Comparison of ENCODE assay signal across 12 cellular contexts in the genomic region with DNA sequence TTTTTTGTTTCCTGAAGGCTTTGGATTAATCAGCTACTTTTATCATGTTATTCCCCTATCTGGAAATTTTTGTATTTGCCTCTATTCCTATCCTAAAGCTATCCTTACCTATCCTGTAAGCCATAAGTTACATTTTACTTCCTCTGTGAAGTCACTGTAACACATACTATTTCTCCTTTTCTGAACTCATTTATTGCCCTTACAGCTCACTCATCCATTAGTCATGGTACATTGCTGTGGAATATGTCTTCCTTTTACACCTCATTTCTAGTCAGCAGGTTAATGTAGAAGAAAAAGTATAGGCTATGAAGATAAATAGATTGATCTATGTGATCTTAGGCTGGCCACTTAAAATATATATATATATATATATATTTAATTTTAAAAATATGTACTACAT. TPM values are rescaled to one million over a fixed set of nuclear protein-coding genes. Genes with fewer than 3 reads are reported as not detected.
DNase-seq lines count a peak whose midpoint lies in the region; ATAC-seq and TF ChIP-seq lines count a peak whose summit lies in the region.
"Had no signal": no experiment of that assay in that cellular context is flagged by ENCODE, and none has a peak within 500 bp of the region (broad histone marks: within the 10 kb centered on the region; RNA-seq: fewer than 3 reads in every experiment).

No MANE protein-coding gene starts in this region.

- POLR2A ChIA-PET in activated CD8-positive, alpha-beta T cell treated with anti-CD3 and anti-CD28 coated beads for 36 hours (lab: Charles Lee) = no interaction called here
- POLR2A ChIA-PET in activated CD4-positive, alpha-beta memory T cell treated with anti-CD3 and anti-CD28 coated beads, Interleukin-2, amount 10 ng/mL, durations not matched to agents 7 days and 5 days (lab: Charles Lee) = interaction anchor here (1.0 kb wide), 1 partner anchor 91 kb away, joined by 3 read pairs; no protein-coding TSS in a partner anchor

- intact Hi-C loops in activated CD8-positive, alpha-beta T cell treated with anti-CD3 and anti-CD28 coated beads for 36 hours (cut with micrococcal nuclease) = no loop called here

- no peaks in the 10 kb centered on the region for H3K4me1 Mint-ChIP-seq in activated CD8-positive, alpha-beta T cell treated with anti-CD3 and anti-CD28 coated beads for 36 hours (ENCODE audit: low read depth)
- no peaks in the 10 kb centered on the region for H3K4me1 Mint-ChIP-seq in activated T-helper 17 cell treated with anti-CD3 and anti-CD28 coated beads, Interleukin-2, amount 50 U/mL, for 72 hours
- H3K4me1 Mint-ChIP-seq in natural killer cell treated with Interleukin-12 subunit alpha and Interleukin-12 subunit beta and Interleukin-15 and Interleukin-18, amount 100 ng/mL, for 72 hours (ENCODE audit: low read depth in 2 of 2) = peaks cover 0 to 4% of the 10 kb centered on the region in 2 donors
- H3K4me1 Mint-ChIP-seq in activated CD4-positive, alpha-beta memory T cell treated with anti-CD3 and anti-CD28 coated beads, Interleukin-2, amount 10 ng/mL, durations not matched to agents 7 days and 5 days = no peaks in the 10 kb centered on the region
- H3K4me1 Mint-ChIP-seq: nephron had no signal

- ATAC-seq in activated CD8-positive, alpha-beta T cell treated with anti-CD3 and anti-CD28 coated beads for 36 hours = no peak
- no peak for ATAC-seq in activated T-helper 17 cell treated with anti-CD3 and anti-CD28 coated beads, Interleukin-2, amount 50 U/mL, for 72 hours (replicated peaks)
- ATAC-seq in natural killer cell treated with Interleukin-12 subunit alpha and Interleukin-12 subunit beta and Interleukin-15 and Interleukin-18, amount 100 ng/mL, for 72 hours = no peak

- DNase-seq in EH (ENCODE audit: low read depth) (peak; percentile 56), NCI-H226 (peak; percentile 30), choroid plexus epithelial cell (ENCODE audit: low read depth) (peak; percentile 40), renal cortical epithelial cell (ENCODE audit: low read depth) (peak; percentile 84)
- no peak for DNase-seq in activated CD8-positive, alpha-beta T cell treated with anti-CD3 and anti-CD28 coated beads for 36 hours
- no peak for DNase-seq in natural killer cell treated with Interleukin-12 subunit alpha and Interleukin-12 subunit beta and Interleukin-15 and Interleukin-18, amount 100 ng/mL, for 72 hours (ENCODE audit: low spot score)
- DNase-seq in activated CD4-positive, alpha-beta memory T cell treated with anti-CD3 and anti-CD28 coated beads, Interleukin-2, amount 10 ng/mL, durations not matched to agents 7 days and 5 days = no peak
- DNase-seq: activated gamma-delta T cell treated with Interleukin-2 at 50 U/mL for 16 hours, DND-41, NCI-H1417 treated with DMSO at 0.1 percent for 48 hours had no signal

- H3K9me3 Mint-ChIP-seq in activated CD8-positive, alpha-beta T cell treated with anti-CD3 and anti-CD28 coated beads for 36 hours = no peaks in the 10 kb centered on the region
- no peaks in the 10 kb centered on the region for H3K9me3 Mint-ChIP-seq in activated T-helper 17 cell treated with anti-CD3 and anti-CD28 coated beads, Interleukin-2, amount 50 U/mL, for 72 hours
- H3K9me3 Mint-ChIP-seq in natural killer cell treated with Interleukin-12 subunit alpha and Interleukin-12 subunit beta and Interleukin-15 and Interleukin-18, amount 100 ng/mL, for 72 hours = no peaks in the 10 kb centered on the region
- no peaks in the 10 kb centered on the region for H3K9me3 Mint-ChIP-seq in activated CD4-positive, alpha-beta memory T cell treated with anti-CD3 and anti-CD28 coated beads, Interleukin-2, amount 10 ng/mL, durations not matched to agents 7 days and 5 days
- H3K9me3 Mint-ChIP-seq: nephron had no signal

- H3K36me3 Mint-ChIP-seq in activated CD8-positive, alpha-beta T cell treated with anti-CD3 and anti-CD28 coated beads for 36 hours (ENCODE audit: low read depth) = peaks cover 7% of the 10 kb centered on the region
- peaks cover 6% of the 10 kb centered on the region for H3K36me3 Mint-ChIP-seq in activated T-helper 17 cell treated with anti-CD3 and anti-CD28 coated beads, Interleukin-2, amount 50 U/mL, for 72 hours (ENCODE audit: low read depth)
- no peaks in the 10 kb centered on the region for H3K36me3 Mint-ChIP-seq in natural killer cell treated with Interleukin-12 subunit alpha and Interleukin-12 subunit beta and Interleukin-15 and Interleukin-18, amount 100 ng/mL, for 72 hours
- peaks cover 13% of the 10 kb centered on the region for H3K36me3 Mint-ChIP-seq in activated CD4-positive, alpha-beta memory T cell treated with anti-CD3 and anti-CD28 coated beads, Interleukin-2, amount 10 ng/mL, durations not matched to agents 7 days and 5 days (ENCODE audit: low read depth)

- H3K4me3 Mint-ChIP-seq in activated CD8-positive, alpha-beta T cell treated with anti-CD3 and anti-CD28 coated beads for 36 hours = no peak overlapping the region
- no peak overlapping the region for H3K4me3 Mint-ChIP-seq in activated T-helper 17 cell treated with anti-CD3 and anti-CD28 coated beads, Interleukin-2, amount 50 U/mL, for 72 hours
- no peak overlapping the region for H3K4me3 Mint-ChIP-seq in natural killer cell treated with Interleukin-12 subunit alpha and Interleukin-12 subunit beta and Interleukin-15 and Interleukin-18, amount 100 ng/mL, for 72 hours
- H3K4me3 Mint-ChIP-seq in activated CD4-positive, alpha-beta memory T cell treated with anti-CD3 and anti-CD28 coated beads, Interleukin-2, amount 10 ng/mL, durations not matched to agents 7 days and 5 days = no peak overlapping the region
- H3K4me3 Mint-ChIP-seq: nephron had no signal

- TF ChIP-seq CTCF in choroid plexus epithelial cell (conservative IDR thresholded peaks at IDR 0.05; ENCODE audit: low read depth, low read length) = no peak
- no peak for TF ChIP-seq CTCF in activated CD8-positive, alpha-beta T cell treated with anti-CD3 and anti-CD28 coated beads for 36 hours (IDR thresholded peaks at IDR 0.05)

- CTCF ChIA-PET in activated CD8-positive, alpha-beta T cell treated with anti-CD3 and anti-CD28 coated beads for 36 hours (lab: Charles Lee) = interaction anchor here (0.7 to 1.7 kb wide), 3 partner anchors 11 to 157 kb away, joined by 3 to 7 read pairs (median 3); no protein-coding TSS in a partner anchor
- CTCF ChIA-PET in activated CD4-positive, alpha-beta memory T cell treated with anti-CD3 and anti-CD28 coated beads, Interleukin-2, amount 10 ng/mL, durations not matched to agents 7 days and 5 days (lab: Charles Lee) = interaction anchor here (1.0 to 1.5 kb wide), 3 partner anchors 56 to 157 kb away, joined by 3 to 4 read pairs (median 4); no protein-coding TSS in a partner anchor

- no peaks in the 10 kb centered on the region for H3K27me3 Mint-ChIP-seq in activated CD8-positive, alpha-beta T cell treated with anti-CD3 and anti-CD28 coated beads for 36 hours
- H3K27me3 Mint-ChIP-seq in activated T-helper 17 cell treated with anti-CD3 and anti-CD28 coated beads, Interleukin-2, amount 50 U/mL, for 72 hours = no peaks in the 10 kb centered on the region
- no peaks in the 10 kb centered on the region for H3K27me3 Mint-ChIP-seq in natural killer cell treated with Interleukin-12 subunit alpha and Interleukin-12 subunit beta and Interleukin-15 and Interleukin-18, amount 100 ng/mL, for 72 hours
- no peaks in the 10 kb centered on the region for H3K27me3 Mint-ChIP-seq in activated CD4-positive, alpha-beta memory T cell treated with anti-CD3 and anti-CD28 coated beads, Interleukin-2, amount 10 ng/mL, durations not matched to agents 7 days and 5 days

- H3K4me3 ChIP-seq in choroid plexus epithelial cell (ENCODE audit: low read depth, low read length) = no peak overlapping the region

- no peak overlapping the region for H3K27ac Mint-ChIP-seq in activated CD8-positive, alpha-beta T cell treated with anti-CD3 and anti-CD28 coated beads for 36 hours
- H3K27ac Mint-ChIP-seq in activated T-helper 17 cell treated with anti-CD3 and anti-CD28 coated beads, Interleukin-2, amount 50 U/mL, for 72 hours = no peak overlapping the region
- no peak overlapping the region for H3K27ac Mint-ChIP-seq in natural killer cell treated with Interleukin-12 subunit alpha and Interleukin-12 subunit beta and Interleukin-15 and Interleukin-18, amount 100 ng/mL, for 72 hours
- H3K27ac Mint-ChIP-seq in activated CD4-positive, alpha-beta memory T cell treated with anti-CD3 and anti-CD28 coated beads, Interleukin-2, amount 10 ng/mL, durations not matched to agents 7 days and 5 days = no peak overlapping the region

RNA-seq across cellular contexts. Expression of a gene that starts 28.0 kb away (rescaled TPM):
- total RNA-seq in renal cortical epithelial cell = 29.2 and 42.7 TPM in 2 replicates
- total RNA-seq in activated CD8-positive, alpha-beta T cell treated with anti-CD3 and anti-CD28 coated beads for 36 hours = 1 to 10 TPM; 8.9 to 9.6 TPM
- 1 to 10 TPM; 5.4 to 8.2 TPM for total RNA-seq in activated T-helper 17 cell treated with anti-CD3 and anti-CD28 coated beads, Interleukin-2, amount 50 U/mL, for 72 hours
- total RNA-seq in natural killer cell treated with Interleukin-12 subunit alpha and Interleukin-12 subunit beta and Interleukin-15 and Interleukin-18, amount 100 ng/mL, for 72 hours = 1 to 10 TPM; 7.9 to 9.8 TPM
- 1 to 10 TPM; 8.6 to 9.1 TPM for total RNA-seq in activated CD4-positive, alpha-beta memory T cell treated with anti-CD3 and anti-CD28 coated beads, Interleukin-2, amount 10 ng/mL, durations not matched to agents 7 days and 5 days

Comparison
In these comparisons a context has a peak if more than half of its experiments do, and no peak if none do; other contexts are left out.
1. DNase-seq: peak in EH (single experiment), NCI-H226 (single experiment), choroid plexus epithelial cell (single experiment) and renal cortical epithelial cell (single experiment); none in activated CD8-positive, alpha-beta T cell treated with anti-CD3 and anti-CD28 coated beads for 36 hours (single experiment), natural killer cell treated with Interleukin-12 subunit alpha and Interleukin-12 subunit beta and Interleukin-15 and Interleukin-18, amount 100 ng/mL, for 72 hours (single experiment) and activated CD4-positive, alpha-beta memory T cell treated with anti-CD3 and anti-CD28 coated beads, Interleukin-2, amount 10 ng/mL, durations not matched to agents 7 days and 5 days (single experiment).